In genomic region chr6:97048771-97049170, GRCh38 we compare ENCODE assay signal across 14 cellular contexts.
"Had no signal": no experiment of that assay in that cellular context is flagged by ENCODE, and none has a peak within 500 bp of the region (broad histone marks: within the 10 kb centered on the region; RNA-seq: fewer than 3 reads in every experiment).

No MANE protein-coding gene starts in this region.

- H3K36me3 ChIP-seq: sigmoid colon, tibial nerve had no signal

- ATAC-seq: effector memory CD8-positive, alpha-beta T cell; natural killer cell treated with Interleukin-12 subunit alpha and Interleukin-12 subunit beta and Interleukin-15 and Interleukin-18, amount 100 ng/mL, for 72 hours had no signal

- H3K27me3 Mint-ChIP-seq: activated CD4-positive, alpha-beta T cell treated with anti-CD3 and anti-CD28 coated beads, Interleukin-2, amount 10 ng/mL, durations not matched to agents 24 days and 14 days; effector memory CD8-positive, alpha-beta T cell; natural killer cell treated with Interleukin-12 subunit alpha and Interleukin-12 subunit beta and Interleukin-15 and Interleukin-18, amount 100 ng/mL, for 72 hours; stimulated activated naive B cell treated with anti-CD40 and anti-IgM and Interleukin-4, amounts not matched to agents 10 μg/mL and 1 μg/mL and 100 μg/mL, for 72 hours had no signal

- H3K27ac Mint-ChIP-seq: dendritic cell treated with granulocyte-macrophage colony-stimulating factor and Interleukin-4, amounts not matched to agents 40 ng/mL and 50 ng/mL, for 4 days; effector memory CD8-positive, alpha-beta T cell; T-helper 2 cell treated with Interferon-gamma antibody and Interleukin-4, amounts not matched to agents 5 μg/mL and 100 μg/mL, for 36 hours had no signal

- H3K4me3 ChIP-seq: lung, sigmoid colon had no signal

- H3K9me3 ChIP-seq: sigmoid colon, tibial nerve had no signal

- H3K36me3 Mint-ChIP-seq: natural killer cell treated with Interleukin-12 subunit alpha and Interleukin-12 subunit beta and Interleukin-15 and Interleukin-18, amount 100 ng/mL, for 72 hours; stimulated activated naive B cell treated with anti-CD40 and anti-IgM and Interleukin-4, amounts not matched to agents 10 μg/mL and 1 μg/mL and 100 μg/mL, for 72 hours had no signal

- H3K4me3 Mint-ChIP-seq: dendritic cell treated with granulocyte-macrophage colony-stimulating factor and Interleukin-4, amounts not matched to agents 40 ng/mL and 50 ng/mL, for 4 days; effector memory CD8-positive, alpha-beta T cell had no signal

- H3K9me3 Mint-ChIP-seq: activated CD4-positive, alpha-beta T cell treated with anti-CD3 and anti-CD28 coated beads, Interleukin-2, amount 10 ng/mL, durations not matched to agents 24 days and 14 days; activated T-helper 1 cell treated with anti-CD3 and anti-CD28 coated beads, Interleukin-12 subunit alpha, Interleukin-12 subunit beta, Interleukin-2, Interleukin-4 antibody, amounts not matched to agents 30 ng/mL and 10 ng/mL and 1 ng/mL, durations not matched to agents 14 hours and 24 hours and 36 hours; dendritic cell treated with granulocyte-macrophage colony-stimulating factor and Interleukin-4, amounts not matched to agents 40 ng/mL and 50 ng/mL, for 4 days; effector memory CD8-positive, alpha-beta T cell; natural killer cell treated with Interleukin-12 subunit alpha and Interleukin-12 subunit beta and Interleukin-15 and Interleukin-18, amount 100 ng/mL, for 72 hours; stimulated activated naive B cell treated with anti-CD40 and anti-IgM and Interleukin-4, amounts not matched to agents 10 μg/mL and 1 μg/mL and 100 μg/mL, for 72 hours; T-helper 2 cell treated with Interferon-gamma antibody and Interleukin-4, amounts not matched to agents 5 μg/mL and 100 μg/mL, for 36 hours had no signal

- H3K4me1 ChIP-seq: sigmoid colon had no signal

- H3K27me3 ChIP-seq: sigmoid colon, tibial nerve had no signal

- DNase-seq: activated CD4-positive, CD25-positive, alpha-beta regulatory T cell; effector memory CD8-positive, alpha-beta T cell; foreskin fibroblast; islet precursor cell; sigmoid colon; stimulated activated naive B cell treated with anti-CD40 and anti-IgM and Interleukin-4, amounts not matched to agents 10 μg/mL and 1 μg/mL and 100 μg/mL, for 72 hours; SW 1271 had no signal

- H3K27ac ChIP-seq: sigmoid colon had no signal
